Comparison of ENCODE assay signal across 9 cellular contexts in genomic region chr1:28172690-28173150, GRCh38. TPM values are rescaled to one million over a fixed set of nuclear protein-coding genes. Genes with fewer than 3 reads are reported as not detected.
DNase-seq lines count a peak whose midpoint lies in the region; ATAC-seq, FAIRE-seq and TF ChIP-seq lines count a peak whose summit lies in the region.
"Had no signal": no experiment of that assay in that cellular context is flagged by ENCODE, and none has a peak within 500 bp of the region (broad histone marks: within the 10 kb centered on the region; RNA-seq: fewer than 3 reads in every experiment).

No MANE protein-coding gene starts in this region.

- peak overlapping the region; percentile 46 for H3K4me3 ChIP-seq in OCI-LY3 (ENCODE audit: low read length)
- H3K4me3 ChIP-seq in dorsolateral prefrontal cortex, result peak overlapping the region in 4 of 59 donors; percentile 2 to 10 (median 6)
- no peak overlapping the region for H3K4me3 ChIP-seq in skeletal muscle tissue (ENCODE audit: low read length in 3 of 3)

- H4K20me1 ChIP-seq in OCI-LY3 (ENCODE audit: insufficient read depth, low read length), result no peaks in the 10 kb centered on the region

- TF ChIP-seq CTCF in OCI-LY3 (IDR thresholded peaks at IDR 0.05; ENCODE audit: low read depth, low read length) (no peak), dorsolateral prefrontal cortex (IDR thresholded peaks at IDR 0.05 in 54 of 56, conservative IDR thresholded peaks at IDR 0.05 in 2 of 56; ENCODE audit: low read depth in 1 of 56, partially characterized antibody in 56 of 56) (no peak)

- H3K36me3 Mint-ChIP-seq in activated CD4-positive, alpha-beta T cell treated with anti-CD3 and anti-CD28 coated beads for 36 hours (ENCODE audit: low read depth), result no peaks in the 10 kb centered on the region

- H3K4me1 Mint-ChIP-seq in activated CD4-positive, alpha-beta T cell treated with anti-CD3 and anti-CD28 coated beads for 36 hours, result peaks cover 50% of the 10 kb centered on the region

- no peak for FAIRE-seq in H54 (lab: Jason Lieb, UNC)

- no peak overlapping the region for H3K4me3 Mint-ChIP-seq in activated CD4-positive, alpha-beta T cell treated with anti-CD3 and anti-CD28 coated beads for 36 hours
- H3K4me3 Mint-ChIP-seq: nephron had no signal

- H3K4me1 ChIP-seq in OCI-LY3 (ENCODE audit: low read length) (peaks cover 65% of the 10 kb centered on the region), skeletal muscle tissue (ENCODE audit: control insufficient read depth in 3 of 3, insufficient read depth in 3 of 3, low read length in 3 of 3) (peaks cover 10 to 17% (median 15%) of the 10 kb centered on the region in 3 donors)

- H3K79me2 ChIP-seq in OCI-LY3 (ENCODE audit: low read length), result no peaks in the 10 kb centered on the region

- no peak overlapping the region for H3K27ac Mint-ChIP-seq in activated CD4-positive, alpha-beta T cell treated with anti-CD3 and anti-CD28 coated beads for 36 hours

- H3K4me2 ChIP-seq in OCI-LY3 (ENCODE audit: low read length), result peak overlapping the region; percentile 48

- no peaks in the 10 kb centered on the region for H3K36me3 ChIP-seq in OCI-LY3 (replicated peaks; ENCODE audit: low read depth, low read length)
- H3K36me3 ChIP-seq in skeletal muscle tissue (ENCODE audit: control insufficient read depth in 3 of 3, insufficient read depth in 3 of 3, low read length in 3 of 3), result no peaks in the 10 kb centered on the region

- ATAC-seq in activated CD4-positive, alpha-beta T cell treated with anti-CD3 and anti-CD28 coated beads for 36 hours, result peak; percentile 23
- peak; percentile 64 for ATAC-seq in HG02840 (IDR thresholded peaks at IDR 0.05; ENCODE audit: low FRiP score, unreplicated experiment)

- DNase-seq in activated CD4-positive, alpha-beta T cell treated with anti-CD3 and anti-CD28 coated beads for 36 hours, result peak; percentile 60
- no peak for DNase-seq in activated CD4-positive, alpha-beta T cell treated with anti-CD3 and anti-CD28 coated beads, Interleukin-2, amount 50 U/mL, for 4 hours
- DNase-seq in dorsolateral prefrontal cortex (no peak), glomerular visceral epithelial cell (ENCODE audit: extremely low spot score) (no peak), H54 (ENCODE audit: insufficient read length, low spot score) (no peak)

- no peak overlapping the region for H2AFZ ChIP-seq in OCI-LY3 (ENCODE audit: low read depth, low read length)

- POLR2A ChIA-PET in activated CD4-positive, alpha-beta T cell treated with anti-CD3 and anti-CD28 coated beads for 36 hours (lab: Charles Lee), result interaction anchor here (0.6 to 1.0 kb wide), 2 partner anchors 27 to 617 kb away, joined by 3 to 6 read pairs; no protein-coding TSS in a partner anchor

- CTCF ChIA-PET in activated CD4-positive, alpha-beta T cell treated with anti-CD3 and anti-CD28 coated beads for 36 hours (lab: Charles Lee), result no interaction called here

- intact Hi-C loops in activated CD4-positive, alpha-beta T cell treated with anti-CD3 and anti-CD28 coated beads for 36 hours (cut with DNase I, micrococcal nuclease), result loop anchor here in 1 of 2 experiments (5.0 kb wide), 1 partner anchor 40 kb away; no protein-coding TSS in a partner anchor
- intact Hi-C loops in dorsolateral prefrontal cortex (cut with DNase I), result loop anchor here (5.0 kb wide), 2 partner anchors 60 to 65 kb away; no protein-coding TSS in a partner anchor

- TF ChIP-seq POLR2A in H54 (IDR thresholded peaks at IDR 0.05; ENCODE audit: low read depth, low read length), result no peak

- H3K9me3 Mint-ChIP-seq in activated CD4-positive, alpha-beta T cell treated with anti-CD3 and anti-CD28 coated beads for 36 hours (ENCODE audit: low read depth), result no peaks in the 10 kb centered on the region
- H3K9me3 Mint-ChIP-seq: nephron had no signal

- H3K27me3 Mint-ChIP-seq in activated CD4-positive, alpha-beta T cell treated with anti-CD3 and anti-CD28 coated beads for 36 hours, result peaks cover 45% of the 10 kb centered on the region

- H3K27ac ChIP-seq in OCI-LY3 (ENCODE audit: low read length), result peak overlapping the region; percentile 37
- H3K27ac ChIP-seq in dorsolateral prefrontal cortex, result peak overlapping the region in 56 of 59 donors; percentile 22 to 89 (median 78)
- H3K27ac ChIP-seq in skeletal muscle tissue (ENCODE audit: low read depth, low read length), result peak overlapping the region; percentile 73

- H3K9ac ChIP-seq in OCI-LY3 (ENCODE audit: low read length), result no peak overlapping the region
- peak overlapping the region in 1 of 3 donors; percentile 57 for H3K9ac ChIP-seq in skeletal muscle tissue (ENCODE audit: low read depth in 1 of 3, low read length in 3 of 3)

- no peaks in the 10 kb centered on the region for H3K9me3 ChIP-seq in OCI-LY3 (ENCODE audit: insufficient read depth, low read length)
- no peaks in the 10 kb centered on the region for H3K9me3 ChIP-seq in skeletal muscle tissue (ENCODE audit: control insufficient read depth in 3 of 3, low read length in 3 of 3)

- H3K27me3 ChIP-seq in OCI-LY3 (ENCODE audit: low read depth, low read length) (peaks cover 18% of the 10 kb centered on the region), dorsolateral prefrontal cortex (no peaks in the 10 kb centered on the region), skeletal muscle tissue (ENCODE audit: control insufficient read depth in 3 of 3, insufficient read depth in 3 of 3, low read length in 3 of 3) (no peaks in the 10 kb centered on the region)

RNA-seq across cellular contexts. Expression of gene PTAFR, which starts 3.8 kb away (rescaled TPM):
- under 1 TPM; 0.14 to 0.19 TPM for total RNA-seq in activated CD4-positive, alpha-beta T cell treated with anti-CD3 and anti-CD28 coated beads for 36 hours
- total RNA-seq in dorsolateral prefrontal cortex, result 1 to 10 TPM in 118 of 120 experiments, under 1 TPM in 2; 0.76 to 9.2 (median 3.8) TPM
- total RNA-seq in skeletal muscle tissue, result 2.1 TPM
